ENCODE assay signal across 32 cellular contexts in genomic region chr3:54625805-54626787, GRCh38.
"Had no signal": no experiment of that assay in that cellular context is flagged by ENCODE, and none has a peak within 500 bp of the region (broad histone marks: within the 10 kb centered on the region; RNA-seq: fewer than 3 reads in every experiment).

No MANE protein-coding gene starts in this region.

- H3K4me3 ChIP-seq: body of pancreas, coronary artery, dorsolateral prefrontal cortex, esophagus squamous epithelium, gastroesophageal sphincter had no signal

- DNase-seq: activated B cell treated with CpG ODN at 0.5 μM for 24 hours; activated CD4-positive, alpha-beta T cell treated with anti-CD3 and anti-CD28 coated beads for 48 hours; activated CD4-positive, alpha-beta T cell treated with anti-CD3 and anti-CD28 coated beads, Interleukin-2, amount 50 U/mL, for 1 hour; activated CD4-positive, alpha-beta T cell treated with anti-CD3 and anti-CD28 coated beads, Interleukin-2, amount 50 U/mL, for 48 hours; activated CD8-positive, alpha-beta memory T cell treated with anti-CD3 and anti-CD28 coated beads for 24 hours; activated CD8-positive, alpha-beta T cell treated with anti-CD3 and anti-CD28 coated beads for 36 hours; activated effector memory CD4-positive, alpha-beta T cell treated with Interleukin-2 at 50 U/mL for 16 hours; activated gamma-delta T cell treated with Interleukin-2 at 50 U/mL for 16 hours; activated naive CD4-positive, alpha-beta T cell treated with anti-CD3 and anti-CD28 coated beads, Interleukin-2, amount 50 U/mL, for 16 hours; activated naive CD4-positive, alpha-beta T cell treated with Interleukin-2 at 50 U/mL for 16 hours; activated T-cell treated with anti-CD3 and anti-CD28 coated beads, Interleukin-2, amount 50 U/mL, for 4 hours; amniotic stem cell; anterior cingulate cortex; body of pancreas; dorsolateral prefrontal cortex; effector memory CD4-positive, alpha-beta T cell; erythroblast; esophagus squamous epithelium; foreskin melanocyte; T-helper 1 cell; T-helper 17 cell; T1000 had no signal

- H3K4me3 Mint-ChIP-seq: activated B cell treated with CpG ODN at 0.5 μM for 24 hours; activated CD8-positive, alpha-beta T cell treated with anti-CD3 and anti-CD28 coated beads for 36 hours; activated naive CD8-positive, alpha-beta T cell; activated T-cell treated with anti-CD3 and anti-CD28 coated beads, Interleukin-2, amount 50 U/mL, for 4 hours; activated T-helper 17 cell treated with anti-CD3 and anti-CD28 coated beads, Interleukin-2, amount 50 U/mL, for 72 hours; central memory CD8-positive, alpha-beta T cell; dendritic cell treated with granulocyte-macrophage colony-stimulating factor and Interleukin-4, amounts not matched to agents 40 ng/mL and 50 ng/mL, for 4 days; T-helper 17 cell; T-helper 2 cell treated with Interferon-gamma antibody and Interleukin-4, amounts not matched to agents 5 μg/mL and 100 μg/mL, for 36 hours had no signal

- H3K27ac Mint-ChIP-seq: activated B cell treated with CpG ODN at 0.5 μM for 24 hours; activated CD8-positive, alpha-beta T cell treated with anti-CD3 and anti-CD28 coated beads for 36 hours; activated naive CD8-positive, alpha-beta T cell; activated T-helper 17 cell treated with anti-CD3 and anti-CD28 coated beads, Interleukin-2, amount 50 U/mL, for 72 hours; dendritic cell treated with granulocyte-macrophage colony-stimulating factor and Interleukin-4, amounts not matched to agents 40 ng/mL and 50 ng/mL, for 4 days; T-helper 17 cell; T-helper 2 cell treated with Interferon-gamma antibody and Interleukin-4, amounts not matched to agents 5 μg/mL and 100 μg/mL, for 36 hours had no signal

- H3K9me3 Mint-ChIP-seq: activated B cell treated with CpG ODN at 0.5 μM for 24 hours; activated T-cell treated with anti-CD3 and anti-CD28 coated beads, Interleukin-2, amount 50 U/mL, for 4 hours had no signal

- H3K4me1 Mint-ChIP-seq: activated B cell treated with CpG ODN at 0.5 μM for 24 hours; activated T-helper 17 cell treated with anti-CD3 and anti-CD28 coated beads, Interleukin-2, amount 50 U/mL, for 72 hours; central memory CD8-positive, alpha-beta T cell; T-helper 17 cell had no signal

- H3K36me3 Mint-ChIP-seq: activated naive CD8-positive, alpha-beta T cell had no signal

- H3K36me3 ChIP-seq: esophagus squamous epithelium, gastroesophageal sphincter, WERI-Rb-1 had no signal

- ATAC-seq: activated CD4-positive, CD25-positive, alpha-beta regulatory T cell treated with anti-CD3 and anti-CD28 coated beads, Interleukin-2, amount 50 U/mL, for 24 hours; activated CD8-positive, alpha-beta T cell treated with anti-CD3 and anti-CD28 coated beads for 36 hours; activated T-cell treated with anti-CD3 and anti-CD28 coated beads, Interleukin-2, amount 50 U/mL, for 4 hours; activated T-helper 17 cell treated with anti-CD3 and anti-CD28 coated beads, Interleukin-2, amount 50 U/mL, for 72 hours; body of pancreas; gastroesophageal sphincter; T-helper 17 cell had no signal

- FAIRE-seq: bronchial epithelial cell had no signal

- H3K27ac ChIP-seq: body of pancreas, coronary artery, dorsolateral prefrontal cortex, esophagus squamous epithelium, gastroesophageal sphincter had no signal

- H3K27me3 Mint-ChIP-seq: activated B cell treated with CpG ODN at 0.5 μM for 24 hours; central memory CD8-positive, alpha-beta T cell; dendritic cell treated with granulocyte-macrophage colony-stimulating factor and Interleukin-4, amounts not matched to agents 40 ng/mL and 50 ng/mL, for 4 days; T-helper 17 cell had no signal

- H3K9me3 ChIP-seq: body of pancreas, esophagus squamous epithelium, gastroesophageal sphincter had no signal

- H3K4me1 ChIP-seq: body of pancreas, gastroesophageal sphincter had no signal

- H3K27me3 ChIP-seq: dorsolateral prefrontal cortex, esophagus squamous epithelium, gastroesophageal sphincter had no signal
